8 cellular contexts compared by ENCODE assay signal in the genomic region with DNA sequence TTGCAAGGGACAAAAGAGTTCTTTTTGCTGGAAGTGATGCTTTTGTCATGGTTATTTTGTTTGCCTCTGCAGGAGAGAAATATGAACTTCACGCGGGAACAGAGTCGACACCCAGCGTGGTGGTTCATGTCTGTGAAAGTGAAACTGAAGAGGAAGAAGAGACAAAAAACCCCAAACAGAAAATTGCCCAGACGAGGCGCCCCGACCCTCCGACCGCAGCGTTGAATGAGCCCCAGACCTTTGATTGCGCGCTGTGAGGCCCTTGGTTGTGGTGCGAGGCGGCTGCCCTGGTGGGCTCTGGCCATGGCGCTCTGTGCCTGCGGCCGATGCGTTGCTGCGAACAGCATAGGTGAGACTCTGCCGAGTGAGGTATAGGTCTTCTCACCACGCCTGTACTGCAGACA. TPM values are rescaled to one million over a fixed set of nuclear protein-coding genes. Genes with fewer than 3 reads are reported as not detected.
DNase-seq lines count a peak whose midpoint lies in the region; ATAC-seq and TF ChIP-seq lines count a peak whose summit lies in the region.

No MANE protein-coding gene starts in this region.

- H3K9me2 ChIP-seq in GM23338 (ENCODE audit: insufficient read depth), result no peaks in the 10 kb centered on the region

- peak overlapping the region; percentile 33; the same call in 1 of the 2 replicates for H3K4me3 ChIP-seq in GM23338

- ATAC-seq in GM23338 (peak; percentile 97), GM21529 (IDR thresholded peaks at IDR 0.05; ENCODE audit: unreplicated experiment) (no peak)

- H3K27ac ChIP-seq in GM23338 (ENCODE audit: low read depth), result peak overlapping the region; percentile 35; the same call in 1 of the 2 replicates

- TF ChIP-seq CTCF in GM23338 (conservative IDR thresholded peaks at IDR 0.05; ENCODE audit: low read depth in 2 of 2), result no peak

- H3K27me3 ChIP-seq in GM23338 (ENCODE audit: insufficient read depth), result no peaks in the 10 kb centered on the region

- H3K9me3 Mint-ChIP-seq in GM23338, result no peaks in the 10 kb centered on the region

- peaks cover 18% of the 10 kb centered on the region for H3K4me1 ChIP-seq in GM23338 (ENCODE audit: insufficient read depth)

- peaks cover 25% of the 10 kb centered on the region for H3K4me1 Mint-ChIP-seq in GM23338

- H3K36me3 Mint-ChIP-seq in GM23338 (ENCODE audit: low read depth), result peaks cover 14% of the 10 kb centered on the region

- H4K20me1 ChIP-seq in GM23338 (replicated peaks; ENCODE audit: insufficient read depth), result no peaks in the 10 kb centered on the region

- no peaks in the 10 kb centered on the region for H3K79me2 ChIP-seq in GM23338 (replicated peaks; ENCODE audit: insufficient read depth)

- H3K36me3 ChIP-seq in GM23338 (ENCODE audit: insufficient read depth), result no peaks in the 10 kb centered on the region; the same call in 1 of the 2 replicates

- peak overlapping the region; percentile 59; the same call in 1 of the 2 replicates for H3K27ac Mint-ChIP-seq in GM23338

- H3K4me3 Mint-ChIP-seq in GM23338, result no peak overlapping the region

- peaks cover 3% of the 10 kb centered on the region for H3K27me3 Mint-ChIP-seq in GM23338 (ENCODE audit: insufficient read depth, low read depth, poor library complexity)

- H3K4me2 ChIP-seq in GM23338, result peak overlapping the region; percentile 74

- H3F3A ChIP-seq in GM23338 (replicated peaks; ENCODE audit: low read depth), result no peaks in the 10 kb centered on the region

- peak overlapping the region; percentile 57; the same call in 1 of the 2 replicates for H2AFZ ChIP-seq in GM23338

- DNase-seq in GM23338 (ENCODE audit: low spot score) (peak; percentile 75), NCI-H187 treated with DMSO at 0.1 percent for 48 hours (lab: John Stamatoyannopoulos, UW) (no peak), pons (ENCODE audit: low spot score) (no peak), amniotic stem cell (lab: John Stamatoyannopoulos, UW) (no peak)
- peak; percentile 72 for DNase-seq in activated CD4-positive, CD25-positive, alpha-beta regulatory T cell treated with anti-CD3 and anti-CD28 coated beads, Interleukin-2, amount 50 U/mL, for 72 hours
- DNase-seq in effector CD8-positive, alpha-beta T cell (lab: John Stamatoyannopoulos, UW), result peak; percentile 56
- peak; percentile 38 to 47 for DNase-seq in stimulated activated CD8-positive, alpha-beta memory T cell treated with anti-CD3 and anti-CD28 coated beads, Interleukin-4, amount 100 ng/mL, for 1 hour (ENCODE audit: low read depth in 2 of 2, low spot score in 1 of 2)

TF ChIP-seq in GM23338, 12 proteins besides CTCF, POLR2A, EP300 and RAD21:
- TF ChIP-seq, protein P1, sequence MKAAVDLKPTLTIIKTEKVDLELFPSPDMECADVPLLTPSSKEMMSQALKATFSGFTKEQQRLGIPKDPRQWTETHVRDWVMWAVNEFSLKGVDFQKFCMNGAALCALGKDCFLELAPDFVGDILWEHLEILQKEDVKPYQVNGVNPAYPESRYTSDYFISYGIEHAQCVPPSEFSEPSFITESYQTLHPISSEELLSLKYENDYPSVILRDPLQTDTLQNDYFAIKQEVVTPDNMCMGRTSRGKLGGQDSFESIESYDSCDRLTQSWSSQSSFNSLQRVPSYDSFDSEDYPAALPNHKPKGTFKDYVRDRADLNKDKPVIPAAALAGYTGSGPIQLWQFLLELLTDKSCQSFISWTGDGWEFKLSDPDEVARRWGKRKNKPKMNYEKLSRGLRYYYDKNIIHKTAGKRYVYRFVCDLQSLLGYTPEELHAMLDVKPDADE (IDR thresholded peaks at IDR 0.05), result no peak
- TF ChIP-seq EZH2 (IDR thresholded peaks at IDR 0.05; ENCODE audit: low read depth, unreplicated experiment) (no peak), CREB1 (CRISPR knock-in tag; IDR thresholded peaks at IDR 0.05; ENCODE audit: low read depth) (no peak), REST (IDR thresholded peaks at IDR 0.05; ENCODE audit: unreplicated experiment) (no peak), POLR2AphosphoS5 (IDR thresholded peaks at IDR 0.05; ENCODE audit: low read depth) (no peak)

RNA-seq across cellular contexts. Expression of gene NCMAP, which starts 20.9 kb away (rescaled TPM):
- total RNA-seq in GM23338 (2014; rRNA removed; shearing (Covaris generic)), result 0.17 and 0.85 TPM in 2 replicates
- 0.12 and 0.23 TPM in 2 replicates for polyA plus RNA-seq in GM23338 (2016; fragmentation: Nextera tagmentation; extraction: Ambion mirVana)

RNA-seq across cellular contexts. Expression of gene RCAN3, which starts 32.4 kb away (rescaled TPM):
- 11.2 and 13.7 TPM in 2 replicates for total RNA-seq in GM23338 (2014; rRNA removed; shearing (Covaris generic))
- 8.9 and 9.1 TPM in 2 replicates for polyA plus RNA-seq in GM23338 (2016; fragmentation: Nextera tagmentation; extraction: Ambion mirVana)

Comparison
In these comparisons a context has a peak if more than half of its experiments do, and no peak if none do; other contexts are left out.
1. DNase-seq: peak in GM23338 (single experiment), activated CD4-positive, CD25-positive, alpha-beta regulatory T cell treated with anti-CD3 and anti-CD28 coated beads, Interleukin-2, amount 50 U/mL, for 72 hours (single experiment), effector CD8-positive, alpha-beta T cell (single experiment) and stimulated activated CD8-positive, alpha-beta memory T cell treated with anti-CD3 and anti-CD28 coated beads, Interleukin-4, amount 100 ng/mL, for 1 hour (2 of 2); none in NCI-H187 treated with DMSO at 0.1 percent for 48 hours (single experiment), pons (single experiment) and amniotic stem cell (single experiment).